Comparison of ENCODE assay signal across 1 cellular context in genomic region chr15:75570119-75570518, GRCh38.
TF ChIP-seq lines count a peak whose summit lies in the region.

No MANE protein-coding gene starts in this region.

TF ChIP-seq in GM23338, 12 proteins besides CTCF, POLR2A, EP300 and RAD21 (continued from another document):
- TF ChIP-seq ZNF462 (CRISPR knock-in tag; IDR thresholded peaks at IDR 0.05), result no peak
TF ChIP-seq in GM23338: peak in this region for 0.
